ENCODE assay signal across 19 cellular contexts in the genomic region with DNA sequence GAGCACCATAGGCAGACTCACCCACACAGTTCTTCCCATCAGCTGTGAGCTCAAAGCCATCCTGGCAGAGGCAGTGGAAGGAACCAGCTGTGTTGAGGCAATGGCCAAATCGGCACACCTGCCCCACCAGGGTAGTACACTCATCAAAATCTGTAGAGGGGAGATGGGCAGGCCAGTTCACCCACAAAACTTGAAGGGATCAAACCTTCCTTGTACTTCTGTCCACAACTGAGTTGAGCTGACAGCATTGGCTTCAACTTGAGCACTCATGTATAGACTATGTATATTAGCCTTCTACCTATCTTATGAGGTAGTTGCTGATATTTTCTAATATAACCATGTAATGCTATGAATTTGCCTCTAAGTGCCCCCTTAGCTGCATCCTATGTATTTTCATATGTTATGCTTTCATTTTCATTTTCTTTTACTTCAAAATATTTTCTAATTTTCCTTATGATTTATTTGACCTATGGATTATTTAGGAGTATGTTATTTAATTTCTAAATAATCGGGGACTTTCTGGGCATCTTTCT. TPM values are rescaled to one million over a fixed set of nuclear protein-coding genes. Genes with fewer than 3 reads are reported as not detected.
DNase-seq lines count a peak whose midpoint lies in the region; ATAC-seq and TF ChIP-seq lines count a peak whose summit lies in the region.
"Had no signal": no experiment of that assay in that cellular context is flagged by ENCODE, and none has a peak within 500 bp of the region (broad histone marks: within the 10 kb centered on the region; RNA-seq: fewer than 3 reads in every experiment).

No MANE protein-coding gene starts in this region.

- H3K9me3 ChIP-seq in adipocyte (ENCODE audit: control insufficient read depth, low read length) (peaks cover 43% of the 10 kb centered on the region), endodermal cell (ENCODE audit: control insufficient read depth, low read length) (peaks cover 58% of the 10 kb centered on the region), thoracic aorta (peaks cover 32% of the 10 kb centered on the region)

- H3K9ac ChIP-seq in adipocyte (ENCODE audit: low read length) (no peak overlapping the region), endodermal cell (ENCODE audit: extremely low read depth, low read length, poor library complexity, severe bottlenecking) (no peak overlapping the region)

- H3K27ac ChIP-seq in endodermal cell (ENCODE audit: low read depth, low read length) (no peak overlapping the region), thoracic aorta (no peak overlapping the region)
- H3K27ac ChIP-seq: C4-2B had no signal

- no peak for ATAC-seq in thoracic aorta (ENCODE audit: insufficient number of reproducible peaks, low FRiP score, low read depth)
- ATAC-seq in HG03460 (IDR thresholded peaks at IDR 0.05; ENCODE audit: unreplicated experiment), result no peak
- ATAC-seq: GM23338 had no signal

- H3K27me3 ChIP-seq in adipocyte (replicated peaks; ENCODE audit: control insufficient read depth, insufficient read depth, low read length) (no peaks in the 10 kb centered on the region), endodermal cell (ENCODE audit: control insufficient read depth, insufficient read depth, low read length, poor library complexity, severe bottlenecking) (no peaks in the 10 kb centered on the region), thoracic aorta (replicated peaks; ENCODE audit: insufficient read depth) (no peaks in the 10 kb centered on the region)

- no peak overlapping the region for H3K27ac Mint-ChIP-seq in endodermal cell
- H3K27ac Mint-ChIP-seq: CD4-positive, alpha-beta T cell; GM23338 had no signal

- peaks cover 72% of the 10 kb centered on the region for H3K36me3 Mint-ChIP-seq in endodermal cell (ENCODE audit: low read depth)

- H3K9me3 Mint-ChIP-seq in endodermal cell, result peaks cover 47% of the 10 kb centered on the region

- H3K4me3 Mint-ChIP-seq in endodermal cell, result no peak overlapping the region
- H3K4me3 Mint-ChIP-seq: CD4-positive, alpha-beta T cell; GM23338 had no signal

- DNase-seq in D341Med (ENCODE audit: low spot score) (peak; percentile 12), adipocyte (ENCODE audit: low read depth) (no peak), endodermal cell (no peak), thoracic aorta (ENCODE audit: low spot score) (no peak), NCI-H748 treated with DMSO at 0.1 percent for 48 hours (lab: John Stamatoyannopoulos, UW) (no peak)
- no peak for DNase-seq in stimulated activated CD4-positive, alpha-beta T cell treated with anti-CD3 and anti-CD28 coated beads, Interleukin-2, amount 100 ng/mL, for 48 hours
- DNase-seq: ACHN; Caco-2; CD4-positive, alpha-beta T cell; DMS153; DMS79; GDM1; HCEC 1CT had no signal

- H3K4me1 ChIP-seq in adipocyte (ENCODE audit: control insufficient read depth, insufficient read depth, low read length) (no peaks in the 10 kb centered on the region), endodermal cell (ENCODE audit: control insufficient read depth, insufficient read depth, low read length) (no peaks in the 10 kb centered on the region), thoracic aorta (ENCODE audit: control insufficient read depth in 1 of 2, low read depth in 2 of 2) (no peaks in the 10 kb centered on the region)
- H3K4me1 ChIP-seq: Caco-2 had no signal

- H3K36me3 ChIP-seq in adipocyte (ENCODE audit: control insufficient read depth, insufficient read depth, low read length, severe bottlenecking) (no peaks in the 10 kb centered on the region), endodermal cell (ENCODE audit: control insufficient read depth, insufficient read depth, low read length) (peaks cover 79% of the 10 kb centered on the region), thoracic aorta (no peaks in the 10 kb centered on the region)

- H3K27me3 Mint-ChIP-seq in endodermal cell (ENCODE audit: insufficient read depth), result no peaks in the 10 kb centered on the region

- no peaks in the 10 kb centered on the region for H3K4me1 Mint-ChIP-seq in endodermal cell
- H3K4me1 Mint-ChIP-seq: GM23338 had no signal

- 81 to 90% methylated on average over 2 of the region's 2 CpGs for WGBS in endodermal cell (ENCODE audit: insufficient coverage in 1 of 2, insufficient read length in 1 of 2), 2 experiments

- TF ChIP-seq CTCF in endodermal cell (conservative IDR thresholded peaks at IDR 0.05), result no peak
- no peak for TF ChIP-seq CTCF in thoracic aorta (IDR thresholded peaks at IDR 0.05)

- H3K4me3 ChIP-seq in adipocyte (ENCODE audit: low read length) (peak overlapping the region; percentile 65), endodermal cell (ENCODE audit: low read length) (peak overlapping the region; percentile 70), thoracic aorta (peak overlapping the region; percentile 5)
- H3K4me3 ChIP-seq: GM23338 had no signal

RNA-seq across cellular contexts. Expression of a gene that starts 42.9 kb away (rescaled TPM):
- total RNA-seq in endodermal cell (not detected), thoracic aorta (not detected)
- 0.50 TPM for polyA plus RNA-seq in endodermal cell (2013, experiment 1 of 2)
- polyA plus RNA-seq in endodermal cell (2013, experiment 2 of 2), result 0.54 TPM
- total RNA-seq: A172; Caco-2; CD4-positive, alpha-beta T cell; Daoy had no signal
- polyA plus RNA-seq: BJ had no signal

RNA-seq across cellular contexts. Expression of a gene that starts 54.0 kb away (rescaled TPM):
- total RNA-seq in endodermal cell (100 to 1,000 TPM; 105 to 143 TPM), thoracic aorta (not detected)
- 19.4 TPM for polyA plus RNA-seq in endodermal cell (2013, experiment 1 of 2)
- polyA plus RNA-seq in endodermal cell (2013, experiment 2 of 2), result 21.4 TPM
- total RNA-seq: A172; CD4-positive, alpha-beta T cell; Daoy had no signal
- polyA plus RNA-seq: BJ had no signal

Comparison
In these comparisons a context has a peak if more than half of its experiments do, and no peak if none do; other contexts are left out.
1. H3K4me3 ChIP-seq: peak in every context shown above with its lines; median percentile 70 in endodermal cell; 65 in adipocyte; 5 in thoracic aorta.
2. RNA of a gene that starts 54.0 kb away (total RNA-seq): 105 to 143 TPM in endodermal cell; not detected in thoracic aorta; every median in the first group is over 100 times any median in the second.